Comparison of ENCODE assay signal across 8 cellular contexts in the genomic region with DNA sequence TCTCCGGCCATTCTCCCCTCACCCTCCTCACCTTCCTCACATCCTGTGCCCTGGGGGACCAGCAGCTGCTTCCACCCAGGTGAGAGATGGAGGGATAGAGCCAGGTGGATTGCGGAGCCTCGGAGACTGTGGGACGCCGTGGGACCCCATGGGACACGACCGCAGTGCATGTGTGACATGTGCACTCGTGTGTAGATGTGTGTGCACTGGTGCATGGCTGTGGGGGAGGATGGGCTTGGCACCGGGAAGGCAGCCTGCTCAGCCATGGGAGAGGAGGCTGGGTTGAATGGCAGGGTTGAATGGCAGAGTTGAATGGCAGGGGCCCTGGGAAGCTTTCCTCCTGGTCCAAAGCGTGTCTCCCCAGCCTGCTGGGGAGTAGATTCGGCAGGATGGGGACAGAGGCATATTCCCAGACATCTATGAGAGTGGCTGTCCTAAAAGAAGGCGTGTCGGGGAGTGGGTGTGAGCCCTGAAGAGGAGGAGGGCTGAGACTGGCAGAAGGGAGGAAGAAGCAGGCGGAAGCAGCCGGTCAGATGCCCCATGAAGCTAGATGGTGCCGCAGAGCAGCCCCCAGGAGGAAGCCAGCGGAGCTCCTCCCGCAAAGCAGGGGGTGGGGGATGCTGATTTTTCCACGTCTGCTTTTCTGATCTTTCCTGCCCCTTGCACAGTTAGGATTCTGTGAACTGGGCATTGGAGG. TPM values are rescaled to one million over a fixed set of nuclear protein-coding genes. Genes with fewer than 3 reads are reported as not detected.
A peak's percentile ranks its signal among the peaks of the same experiment; 100 is the strongest.
DNase-seq lines count a peak whose midpoint lies in the region; ATAC-seq and TF ChIP-seq lines count a peak whose summit lies in the region.

No MANE protein-coding gene starts in this region.

- H3K79me1 ChIP-seq in mesenchymal stem cell (replicated peaks; ENCODE audit: low read length, poor library complexity, severe bottlenecking) = no peaks in the 10 kb centered on the region

- H2AFZ ChIP-seq in mesenchymal stem cell (ENCODE audit: low read depth, low read length) = no peak overlapping the region

- H2BK12ac ChIP-seq in mesenchymal stem cell (ENCODE audit: low read length in 2 of 2) = no peak overlapping the region

- no peak overlapping the region for H3K4ac ChIP-seq in mesenchymal stem cell (ENCODE audit: low read depth in 1 of 2, low read length in 2 of 2)

- no peak overlapping the region for H4K91ac ChIP-seq in mesenchymal stem cell (ENCODE audit: low read length)

- no peak overlapping the region for H3K9ac ChIP-seq in mesenchymal stem cell (ENCODE audit: low read length)

- 82% methylated on average over 14 of the region's 19 CpGs for WGBS in mesenchymal stem cell

- H3K4me2 ChIP-seq in mesenchymal stem cell (ENCODE audit: low read length, poor library complexity, severe bottlenecking) = no peak overlapping the region

- H3K4me3 ChIP-seq in mesenchymal stem cell (ENCODE audit: insufficient read depth in 1 of 2, low read depth in 1 of 2, low read length in 2 of 2) = no peak overlapping the region

- peak; percentile 31 for ATAC-seq in HG03095 (IDR thresholded peaks at IDR 0.05; ENCODE audit: unreplicated experiment)
- peak; percentile 69 for ATAC-seq in left ventricle myocardium superior

- no peak overlapping the region for H3K23ac ChIP-seq in mesenchymal stem cell (ENCODE audit: low read length in 2 of 2)

- peaks cover 2% of the 10 kb centered on the region for H3K4me1 ChIP-seq in mesenchymal stem cell (ENCODE audit: control insufficient read depth, insufficient read depth, low read depth, low read length)

- no peaks in the 10 kb centered on the region for H3K36me3 ChIP-seq in mesenchymal stem cell (ENCODE audit: control insufficient read depth in 1 of 2, insufficient read depth in 2 of 2, low read depth in 1 of 2, low read length in 2 of 2)

- H2BK120ac ChIP-seq in mesenchymal stem cell (ENCODE audit: low read depth, low read length) = no peak overlapping the region

- H3K27me3 ChIP-seq in mesenchymal stem cell (ENCODE audit: control insufficient read depth in 1 of 2, insufficient read depth in 1 of 2, low read length in 2 of 2) = peaks cover 26 to 39% of the 10 kb centered on the region in 2 experiments

- intact Hi-C loops in left ventricle myocardium superior (cut with micrococcal nuclease) = loop anchor here (10.0 kb wide), 1 partner anchor 284 kb away; a partner anchor contains a TSS

- H2BK15ac ChIP-seq in mesenchymal stem cell (ENCODE audit: low read depth, poor library complexity, severe bottlenecking) = no peak overlapping the region

- no peak overlapping the region for H2AK5ac ChIP-seq in mesenchymal stem cell (ENCODE audit: low read length, severe bottlenecking)

- H3K27ac ChIP-seq in mesenchymal stem cell (ENCODE audit: low read length, poor library complexity, severe bottlenecking) = no peak overlapping the region

- no peaks in the 10 kb centered on the region for H3K9me3 ChIP-seq in mesenchymal stem cell (ENCODE audit: control insufficient read depth, low read length)

- H2BK5ac ChIP-seq in mesenchymal stem cell (ENCODE audit: low read depth, low read length, poor library complexity, severe bottlenecking) = no peak overlapping the region

- H3K14ac ChIP-seq in mesenchymal stem cell (ENCODE audit: low read length in 2 of 2) = no peak overlapping the region

- DNase-seq in activated T-cell treated with anti-CD3 and anti-CD28 coated beads for 1 hour (ENCODE audit: low read depth) = peak; percentile 59
- DNase-seq in left ventricle myocardium superior = peak; percentile 69
- peak; percentile 48 to 52 for DNase-seq in stimulated activated CD4-positive, alpha-beta T cell treated with anti-CD3 and anti-CD28 coated beads, Interleukin-2, amount 100 ng/mL, for 48 hours
- no peak for DNase-seq in KG1 (lab: John Stamatoyannopoulos, UW)
- no peak for DNase-seq in NCI-H146 treated with DMSO at 0.1 percent for 48 hours (lab: John Stamatoyannopoulos, UW; ENCODE audit: unreplicated experiment)
- no peak for DNase-seq in mesenchymal stem cell

- peak; percentile 13 for TF ChIP-seq POLR2A in GM10847 (IDR thresholded peaks at IDR 0.05; ENCODE audit: extremely low read depth, insufficient read length)

- H3K18ac ChIP-seq in mesenchymal stem cell (ENCODE audit: low read depth in 1 of 2, low read length in 2 of 2) = no peak overlapping the region

- no peak overlapping the region for H4K8ac ChIP-seq in mesenchymal stem cell (ENCODE audit: low read length)

RNA-seq across cellular contexts. Expression of a gene that starts 0.8 kb away (rescaled TPM):
- total RNA-seq in left ventricle myocardium superior = 16.2 TPM
- polyA plus RNA-seq in mesenchymal stem cell (2013, experiment 1 of 2) = not detected
- polyA plus RNA-seq in mesenchymal stem cell (2013, experiment 2 of 2) = not detected

Comparison
In these comparisons a context has a peak if more than half of its experiments do, and no peak if none do; other contexts are left out.
1. DNase-seq: peak in activated T-cell treated with anti-CD3 and anti-CD28 coated beads for 1 hour (single experiment), left ventricle myocardium superior (single experiment) and stimulated activated CD4-positive, alpha-beta T cell treated with anti-CD3 and anti-CD28 coated beads, Interleukin-2, amount 100 ng/mL, for 48 hours (2 of 2); none in KG1 (single experiment), NCI-H146 treated with DMSO at 0.1 percent for 48 hours (single experiment) and mesenchymal stem cell (single experiment).